In the genomic region with DNA sequence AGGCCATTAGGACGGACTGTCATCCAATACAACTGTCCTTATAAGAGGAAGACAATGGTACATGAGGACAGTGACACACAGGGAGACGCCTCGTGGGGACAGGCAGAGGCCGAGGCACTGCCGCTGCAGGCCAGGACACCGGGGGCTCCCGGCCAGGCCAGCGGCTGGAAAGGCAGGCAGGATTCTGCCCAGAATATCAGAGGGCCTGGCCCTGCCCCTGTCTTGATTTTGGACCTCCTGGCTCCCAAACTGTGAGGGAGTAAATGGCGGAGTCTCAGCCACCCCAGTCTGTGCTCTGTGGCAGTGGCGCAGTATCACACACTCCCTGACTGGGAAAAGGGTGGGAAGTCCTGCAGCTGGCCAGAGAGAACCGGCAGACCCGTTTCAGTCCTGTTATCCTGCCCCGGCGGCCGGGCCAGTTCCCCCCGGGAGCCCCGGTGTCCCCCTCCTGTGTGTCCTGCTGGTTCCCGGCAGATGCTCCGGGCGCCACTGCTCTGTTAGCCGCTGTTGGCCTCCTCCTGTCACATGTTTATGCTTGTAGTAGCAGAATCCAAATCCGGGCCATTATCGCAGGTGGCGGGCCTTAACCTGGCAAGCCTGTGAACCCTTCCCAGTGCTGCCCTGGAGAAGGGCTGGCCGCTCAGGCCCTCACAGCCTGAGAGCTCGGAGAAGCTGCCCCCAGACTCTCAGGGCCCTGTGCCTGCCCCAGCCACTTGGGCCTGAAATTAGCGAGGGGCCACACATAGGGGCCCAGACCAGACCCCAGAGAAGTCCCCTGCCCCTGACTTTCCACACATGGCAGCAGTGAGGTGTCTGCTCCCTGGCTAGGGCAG, we compare ENCODE assay signal across 23 cellular contexts. TPM values are rescaled to one million over a fixed set of nuclear protein-coding genes. Genes with fewer than 3 reads are reported as not detected.
A peak's percentile ranks its signal among the peaks of the same experiment; 100 is the strongest.
DNase-seq lines count a peak whose midpoint lies in the region; FAIRE-seq and TF ChIP-seq lines count a peak whose summit lies in the region.
"Had no signal": no experiment of that assay in that cellular context is flagged by ENCODE, and none has a peak within 500 bp of the region (broad histone marks: within the 10 kb centered on the region; RNA-seq: fewer than 3 reads in every experiment).

No MANE protein-coding gene starts in this region.

- H3K4ac ChIP-seq in neuronal stem cell (ENCODE audit: low read length), result no peak overlapping the region

- TF ChIP-seq POLR2A in GM12892 (IDR thresholded peaks at IDR 0.05; ENCODE audit: low read depth, low read length) (no peak), prostate gland (IDR thresholded peaks at IDR 0.05) (no peak)

- no peak overlapping the region for H3K23ac ChIP-seq in neuronal stem cell (ENCODE audit: low read depth, low read length, poor library complexity)

- peak overlapping the region; percentile 48 for H2AK5ac ChIP-seq in neuronal stem cell (ENCODE audit: low read depth, low read length)

- H3K9me3 ChIP-seq in neuronal stem cell (replicated peaks in 1 of 2; ENCODE audit: control insufficient read depth in 2 of 2, insufficient read depth in 1 of 2, low read depth in 1 of 2, low read length in 2 of 2) (no peaks in the 10 kb centered on the region), prostate gland (no peaks in the 10 kb centered on the region)
- H3K9me3 ChIP-seq: Caco-2, lower lobe of right lung, SJSA1, tibial nerve had no signal

- no peak overlapping the region for H4K91ac ChIP-seq in neuronal stem cell (ENCODE audit: low read depth, low read length, poor library complexity)

- no peak overlapping the region for H3K9ac ChIP-seq in neuronal stem cell (ENCODE audit: low read depth, low read length, poor library complexity)
- H3K9ac ChIP-seq: neural progenitor cell had no signal

- H3K4me3 ChIP-seq in neuronal stem cell (ENCODE audit: low read length in 2 of 2), result no peak overlapping the region
- H3K4me3 ChIP-seq in prostate gland, result no peak overlapping the region
- H3K4me3 ChIP-seq: lower lobe of right lung, neural progenitor cell, SJSA1, tibial nerve had no signal

- H3K27me3 ChIP-seq in neuronal stem cell (ENCODE audit: control insufficient read depth in 3 of 3, insufficient read depth in 3 of 3, low read depth in 1 of 3, low read length in 3 of 3), result peaks cover 0 to 32% (median 0%) of the 10 kb centered on the region in 3 experiments
- H3K27me3 ChIP-seq in prostate gland (replicated peaks; ENCODE audit: insufficient read depth), result no peaks in the 10 kb centered on the region
- H3K27me3 ChIP-seq: neural progenitor cell, SJSA1, tibial nerve had no signal

- H3K36me3 ChIP-seq in neuronal stem cell (replicated peaks in 1 of 2; ENCODE audit: control insufficient read depth in 2 of 2, insufficient read depth in 2 of 2, low read length in 2 of 2) (no peaks in the 10 kb centered on the region), prostate gland (no peaks in the 10 kb centered on the region)
- H3K36me3 ChIP-seq: lower lobe of right lung, neural progenitor cell, SJSA1, tibial nerve had no signal

- H3K27ac ChIP-seq in epithelial cell of prostate (peak overlapping the region; percentile 53), neuronal stem cell (replicated peaks; ENCODE audit: low read length) (no peak overlapping the region), prostate gland (no peak overlapping the region)
- H3K27ac ChIP-seq: lower lobe of right lung, neural progenitor cell, SJSA1, tibial nerve had no signal

- H3K4me2 ChIP-seq in neuronal stem cell (ENCODE audit: insufficient read depth, low read length, poor library complexity, severe bottlenecking), result no peak overlapping the region
- H3K4me2 ChIP-seq: neural progenitor cell had no signal

- H3K79me1 ChIP-seq in neuronal stem cell (ENCODE audit: low read depth, low read length), result no peaks in the 10 kb centered on the region

- no peak overlapping the region for H2BK5ac ChIP-seq in neuronal stem cell (ENCODE audit: low read length)

- WGBS in neuronal stem cell (ENCODE audit: extremely low coverage in 2 of 2, insufficient read length in 2 of 2, insufficient replicate concordance in 1 of 2), 2 donors, result no CpG with 5 or more reads among the region's 27 CpGs
- 81% methylated on average over 26 of the region's 27 CpGs for WGBS in prostate gland

- peak overlapping the region; percentile 36 for H2AFZ ChIP-seq in neuronal stem cell (ENCODE audit: low read length)
- H2AFZ ChIP-seq: neural progenitor cell had no signal

- H3K27me3 Mint-ChIP-seq in type B pancreatic cell, result no peaks in the 10 kb centered on the region

- no peak overlapping the region for H2BK12ac ChIP-seq in neuronal stem cell (ENCODE audit: low read length)

- H4K8ac ChIP-seq in neuronal stem cell (ENCODE audit: low read depth, low read length), result peak overlapping the region; percentile 6

- no peak overlapping the region for H2BK15ac ChIP-seq in neuronal stem cell (ENCODE audit: low read length)

- peak; percentile 46 for DNase-seq in activated CD8-positive, alpha-beta memory T cell treated with anti-CD3 and anti-CD28 coated beads, Interleukin-2, amount 50 U/mL, for 48 hours
- DNase-seq in activated CD8-positive, alpha-beta memory T cell treated with anti-CD3 and anti-CD28 coated beads, Interleukin-2, amount 50 U/mL, for 4 hours, result no peak
- DNase-seq in epithelial cell of prostate (ENCODE audit: low read depth, low spot score) (no peak), neuronal stem cell (ENCODE audit: low spot score) (no peak), type B pancreatic cell (ENCODE audit: extremely low spot score, unreplicated experiment) (peak; percentile 60), NCI-H1417 treated with DMSO at 0.1 percent for 48 hours (lab: John Stamatoyannopoulos, UW) (no peak), GM12892 (ENCODE audit: insufficient read length) (no peak), prostate gland (ENCODE audit: low spot score) (no peak)
- DNase-seq: activated CD4-positive, alpha-beta T cell treated with anti-CD3 and anti-CD28 coated beads for 48 hours; Caco-2; DND-41; GOT3; lower lobe of right lung; NCI-H1105; NCI-H446; retina; stimulated activated CD4-positive, alpha-beta T cell treated with anti-CD3 and anti-CD28 coated beads, Interleukin-4, amount 100 ng/mL, for 4 hours had no signal

- peaks cover 0 to 4% of the 10 kb centered on the region in 2 donors for H3K4me1 ChIP-seq in neuronal stem cell (ENCODE audit: control insufficient read depth in 2 of 2, insufficient read depth in 1 of 2, low read depth in 1 of 2, low read length in 2 of 2)
- H3K4me1 ChIP-seq in prostate gland (replicated peaks), result peaks cover 4% of the 10 kb centered on the region
- H3K4me1 ChIP-seq: Caco-2 had no signal

- no peaks in the 10 kb centered on the region for H3K9me3 Mint-ChIP-seq in type B pancreatic cell
- H3K9me3 Mint-ChIP-seq: brain; neural progenitor cell; stimulated activated naive CD8-positive, alpha-beta T cell treated with anti-CD3 and anti-CD28 coated beads, Interleukin-15, Interleukin-2, amounts not matched to agents 100 ng/mL and 50 ng/mL, for 24 hours; T-helper 1 cell treated with Interleukin-12 subunit alpha and Interleukin-12 subunit beta and Interleukin-4 antibody, amounts not matched to agents 30 μg/mL and 1 μg/mL, for 36 hours had no signal

- H3K27ac Mint-ChIP-seq in type B pancreatic cell, result peak overlapping the region; percentile 77
- H3K27ac Mint-ChIP-seq: stimulated activated naive CD8-positive, alpha-beta T cell treated with anti-CD3 and anti-CD28 coated beads, Interleukin-15, Interleukin-2, amounts not matched to agents 100 ng/mL and 50 ng/mL, for 24 hours; T-helper 1 cell treated with Interleukin-12 subunit alpha and Interleukin-12 subunit beta and Interleukin-4 antibody, amounts not matched to agents 30 μg/mL and 1 μg/mL, for 36 hours had no signal

- H3K4me3 Mint-ChIP-seq in type B pancreatic cell, result no peak overlapping the region
- H3K4me3 Mint-ChIP-seq: brain; stimulated activated naive CD8-positive, alpha-beta T cell treated with anti-CD3 and anti-CD28 coated beads, Interleukin-15, Interleukin-2, amounts not matched to agents 100 ng/mL and 50 ng/mL, for 24 hours; T-helper 1 cell treated with Interleukin-12 subunit alpha and Interleukin-12 subunit beta and Interleukin-4 antibody, amounts not matched to agents 30 μg/mL and 1 μg/mL, for 36 hours had no signal

- H3K36me3 Mint-ChIP-seq in type B pancreatic cell, result no peaks in the 10 kb centered on the region
- H3K36me3 Mint-ChIP-seq: brain, neural progenitor cell had no signal

- no peak for TF ChIP-seq CTCF in type B pancreatic cell (conservative IDR thresholded peaks at IDR 0.05)
- no peak for TF ChIP-seq CTCF in prostate gland (IDR thresholded peaks at IDR 0.05)

- no peak for FAIRE-seq in GM12892 (lab: Jason Lieb, UNC)

- H2BK120ac ChIP-seq in neuronal stem cell (ENCODE audit: low read depth, low read length), result no peak overlapping the region

- H3K14ac ChIP-seq in neuronal stem cell (ENCODE audit: low read length), result no peak overlapping the region

- intact Hi-C loops in prostate gland (cut with DNase I), result loop anchor here (10.0 kb wide), 1 partner anchor 173 kb away; no protein-coding TSS in a partner anchor

- H3K18ac ChIP-seq in neuronal stem cell (ENCODE audit: low read length), result peak overlapping the region; percentile 79

- peaks cover 19% of the 10 kb centered on the region for H3K4me1 Mint-ChIP-seq in type B pancreatic cell (ENCODE audit: unreplicated experiment)

RNA-seq across cellular contexts. Expression of a gene that starts 31.4 kb away (rescaled TPM):
- polyA plus RNA-seq in neuronal stem cell (2013, experiment 1 of 2), result 20.1 TPM
- polyA plus RNA-seq in neuronal stem cell (2013, experiment 2 of 2), result 21.8 TPM
- total RNA-seq in type B pancreatic cell (ENCODE audit: low replicate concordance), result 26.3 and 34.1 TPM in 2 replicates
- 10.7 TPM for polyA plus RNA-seq in GM12892 (2012; ENCODE audit: missing spikeins)
- total RNA-seq in prostate gland, result 10 to 100 TPM; 14.8 to 16.0 TPM

Comparison
In these comparisons a context has a peak if more than half of its experiments do, and no peak if none do; other contexts are left out.
1. DNase-seq: peak in activated CD8-positive, alpha-beta memory T cell treated with anti-CD3 and anti-CD28 coated beads, Interleukin-2, amount 50 U/mL, for 48 hours (single experiment) and type B pancreatic cell (single experiment); none in activated CD8-positive, alpha-beta memory T cell treated with anti-CD3 and anti-CD28 coated beads, Interleukin-2, amount 50 U/mL, for 4 hours (single experiment), epithelial cell of prostate (single experiment), neuronal stem cell (single experiment), NCI-H1417 treated with DMSO at 0.1 percent for 48 hours (single experiment), GM12892 (single experiment) and prostate gland (single experiment).